ENCODE assay signal across 7 cellular contexts in genomic region chr11:59349657-59350056, GRCh38. TPM values are rescaled to one million over a fixed set of nuclear protein-coding genes. Genes with fewer than 3 reads are reported as not detected.
"Had no signal": no experiment of that assay in that cellular context is flagged by ENCODE, and none has a peak within 500 bp of the region (broad histone marks: within the 10 kb centered on the region; RNA-seq: fewer than 3 reads in every experiment).

No MANE protein-coding gene starts in this region.

RNA-seq across cellular contexts. Expression of gene OR5AN1, which starts 9.0 kb away (rescaled TPM):
- total RNA-seq: OCI-LY7, PC-3, Peyer's patch, RPMI7951, SK-MEL-5, T-cell had no signal
- polyA plus RNA-seq: SK-N-SH had no signal
